ENCODE assay signal across 1 cellular context in genomic region chr15:67882487-67883227, GRCh38.
A peak's percentile ranks its signal among the peaks of the same experiment; 100 is the strongest.
TF ChIP-seq lines count a peak whose summit lies in the region.

No MANE protein-coding gene starts in this region.

TF ChIP-seq in K562, 482 proteins besides CTCF, POLR2A, EP300 and RAD21 (continued from another document and continues in another):
- TF ChIP-seq, protein P1, sequence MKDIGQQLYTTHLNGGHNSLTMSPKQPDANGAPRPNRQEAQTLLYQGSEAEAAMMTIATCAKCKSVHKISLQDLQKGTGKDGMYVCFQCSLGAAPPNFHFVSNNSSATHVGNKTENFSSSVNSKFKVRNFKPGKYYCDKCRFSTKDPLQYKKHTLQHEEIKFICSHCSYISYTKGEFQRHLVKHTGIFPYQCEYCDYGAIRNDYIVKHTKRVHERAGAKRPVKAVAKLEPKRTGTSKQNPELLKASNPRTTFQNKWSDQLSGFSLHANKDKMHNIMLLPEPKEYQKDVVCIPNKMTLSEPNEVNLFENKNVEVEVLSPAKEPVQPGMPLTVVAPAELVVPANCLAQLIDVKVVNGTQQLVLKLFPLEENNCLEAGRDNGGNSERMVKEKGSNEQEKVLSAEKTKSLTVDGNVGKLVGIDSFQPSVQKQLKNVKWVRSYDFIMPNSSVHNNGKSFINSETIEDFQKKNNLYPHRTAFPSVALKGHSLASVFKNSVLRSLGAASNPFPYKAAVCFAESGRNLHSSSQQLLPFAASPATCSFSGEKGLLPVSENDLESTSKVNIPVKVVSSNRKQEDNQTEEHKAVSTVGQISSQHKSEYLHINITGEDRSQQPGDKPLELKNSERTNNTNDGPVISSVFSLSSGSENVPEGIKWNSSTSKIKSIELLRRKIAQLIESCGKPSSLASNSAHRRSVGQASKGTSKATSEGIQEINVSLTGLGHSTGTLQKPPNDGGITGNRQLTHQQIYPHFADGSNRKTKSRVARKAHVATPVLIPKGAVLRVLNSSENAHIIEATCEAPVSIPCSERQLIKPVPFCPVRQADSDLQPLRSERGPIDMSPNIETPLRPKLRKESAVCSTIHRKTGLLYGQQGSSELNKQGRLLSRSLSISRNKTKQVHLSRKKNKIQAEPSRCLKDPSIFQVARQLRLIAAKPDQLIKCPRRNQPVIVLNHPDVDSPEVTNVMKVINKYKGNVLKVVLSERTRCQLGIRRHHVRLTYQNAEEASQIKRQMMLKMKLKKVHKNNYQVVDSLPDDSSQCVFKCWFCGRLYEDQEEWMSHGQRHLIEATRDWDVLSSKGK (CRISPR knock-in tag; IDR thresholded peaks at IDR 0.05), result no peak
- TF ChIP-seq PML (IDR thresholded peaks at IDR 0.05; ENCODE audit: low read length), result no peak
- TF ChIP-seq, protein P2, sequence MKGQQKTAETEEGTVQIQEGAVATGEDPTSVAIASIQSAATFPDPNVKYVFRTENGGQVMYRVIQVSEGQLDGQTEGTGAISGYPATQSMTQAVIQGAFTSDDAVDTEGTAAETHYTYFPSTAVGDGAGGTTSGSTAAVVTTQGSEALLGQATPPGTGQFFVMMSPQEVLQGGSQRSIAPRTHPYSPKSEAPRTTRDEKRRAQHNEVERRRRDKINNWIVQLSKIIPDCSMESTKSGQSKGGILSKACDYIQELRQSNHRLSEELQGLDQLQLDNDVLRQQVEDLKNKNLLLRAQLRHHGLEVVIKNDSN (CRISPR knock-in tag; IDR thresholded peaks at IDR 0.05), result no peak
- TF ChIP-seq ETV5 (CRISPR knock-in tag; IDR thresholded peaks at IDR 0.05; ENCODE audit: low read depth), result no peak
- no peak for TF ChIP-seq SLC30A9 (CRISPR knock-in tag; IDR thresholded peaks at IDR 0.05)
- TF ChIP-seq SREBF2 (CRISPR knock-in tag; IDR thresholded peaks at IDR 0.05), result no peak
- TF ChIP-seq ZNF212 (CRISPR knock-in tag; IDR thresholded peaks at IDR 0.05), result no peak
- TF ChIP-seq BCOR (IDR thresholded peaks at IDR 0.05), result no peak
- no peak for TF ChIP-seq ZNF75A (CRISPR knock-in tag; IDR thresholded peaks at IDR 0.05)
- TF ChIP-seq, protein P3, sequence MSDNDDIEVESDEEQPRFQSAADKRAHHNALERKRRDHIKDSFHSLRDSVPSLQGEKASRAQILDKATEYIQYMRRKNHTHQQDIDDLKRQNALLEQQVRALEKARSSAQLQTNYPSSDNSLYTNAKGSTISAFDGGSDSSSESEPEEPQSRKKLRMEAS (CRISPR knock-in tag; IDR thresholded peaks at IDR 0.05), result no peak
- TF ChIP-seq HNRNPK (IDR thresholded peaks at IDR 0.05; ENCODE audit: low read depth, low read length, poor library complexity, severe bottlenecking), result no peak
- TF ChIP-seq ZNF175 (CRISPR knock-in tag; IDR thresholded peaks at IDR 0.05; ENCODE audit: low read depth), result peak; percentile 60; the same call in 1 of the 2 replicates
- peak; percentile 71 for TF ChIP-seq SOX6 (IDR thresholded peaks at IDR 0.05)
- no peak for TF ChIP-seq RREB1 (CRISPR knock-in tag; IDR thresholded peaks at IDR 0.05)
- peak; percentile 71 for TF ChIP-seq ZEB2 (IDR thresholded peaks at IDR 0.05)
- TF ChIP-seq ZNF766 (CRISPR knock-in tag; conservative IDR thresholded peaks at IDR 0.05), result 0 out of 2 replicates have a peak, but pooled peaks have one; percentile 21
- TF ChIP-seq ETV1 (tag; conservative IDR thresholded peaks at IDR 0.05; ENCODE audit: low read depth), result peak; percentile 93
- no peak for TF ChIP-seq ERF (CRISPR knock-in tag; IDR thresholded peaks at IDR 0.05)
- no peak for TF ChIP-seq LARP7 (IDR thresholded peaks at IDR 0.05)
- TF ChIP-seq ESRRB (CRISPR knock-in tag; IDR thresholded peaks at IDR 0.05; ENCODE audit: borderline replicate concordance), result no peak
- no peak for TF ChIP-seq ZNF696 (CRISPR knock-in tag; conservative IDR thresholded peaks at IDR 0.05)
- no peak for TF ChIP-seq POLR3A (IDR thresholded peaks at IDR 0.05; ENCODE audit: borderline replicate concordance, extremely low read depth, insufficient read depth, insufficient read length)
- no peak for TF ChIP-seq ZFX (CRISPR knock-in tag; IDR thresholded peaks at IDR 0.05)
- no peak for TF ChIP-seq NEUROD1 (IDR thresholded peaks at IDR 0.05; ENCODE audit: borderline replicate concordance, low read depth, low read length, partially characterized antibody)
- TF ChIP-seq ZNF778 (CRISPR knock-in tag; IDR thresholded peaks at IDR 0.05), result no peak
- no peak; the same call in 1 of the 2 replicates for TF ChIP-seq SMAD3 (CRISPR knock-in tag; conservative IDR thresholded peaks at IDR 0.05)
- TF ChIP-seq NR3C1 (CRISPR knock-in tag; IDR thresholded peaks at IDR 0.05), result no peak
- TF ChIP-seq, protein P4, sequence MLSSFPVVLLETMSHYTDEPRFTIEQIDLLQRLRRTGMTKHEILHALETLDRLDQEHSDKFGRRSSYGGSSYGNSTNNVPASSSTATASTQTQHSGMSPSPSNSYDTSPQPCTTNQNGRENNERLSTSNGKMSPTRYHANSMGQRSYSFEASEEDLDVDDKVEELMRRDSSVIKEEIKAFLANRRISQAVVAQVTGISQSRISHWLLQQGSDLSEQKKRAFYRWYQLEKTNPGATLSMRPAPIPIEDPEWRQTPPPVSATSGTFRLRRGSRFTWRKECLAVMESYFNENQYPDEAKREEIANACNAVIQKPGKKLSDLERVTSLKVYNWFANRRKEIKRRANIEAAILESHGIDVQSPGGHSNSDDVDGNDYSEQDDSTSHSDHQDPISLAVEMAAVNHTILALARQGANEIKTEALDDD (IDR thresholded peaks at IDR 0.05), result no peak
- TF ChIP-seq SRSF9 (IDR thresholded peaks at IDR 0.05; ENCODE audit: borderline replicate concordance, low read depth, low read length), result no peak
- TF ChIP-seq, protein P5, sequence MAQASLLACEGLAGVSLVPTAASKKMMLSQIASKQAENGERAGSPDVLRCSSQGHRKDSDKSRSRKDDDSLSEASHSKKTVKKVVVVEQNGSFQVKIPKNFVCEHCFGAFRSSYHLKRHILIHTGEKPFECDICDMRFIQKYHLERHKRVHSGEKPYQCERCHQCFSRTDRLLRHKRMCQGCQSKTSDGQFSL (CRISPR knock-in tag; IDR thresholded peaks at IDR 0.05), result no peak
- TF ChIP-seq, protein P5 (tag; IDR thresholded peaks at IDR 0.05), result no peak
- TF ChIP-seq ZNF57 (CRISPR knock-in tag; IDR thresholded peaks at IDR 0.05), result no peak
- no peak for TF ChIP-seq IRF2 (CRISPR knock-in tag; IDR thresholded peaks at IDR 0.05)
- TF ChIP-seq NCOA4 (IDR thresholded peaks at IDR 0.05; ENCODE audit: partially characterized antibody), result no peak
- peak; percentile 100 for TF ChIP-seq ZKSCAN8 (CRISPR knock-in tag; IDR thresholded peaks at IDR 0.05)
- TF ChIP-seq RBM14 (IDR thresholded peaks at IDR 0.05; ENCODE audit: borderline replicate concordance, insufficient read depth, low read depth, low read length), result no peak
- TF ChIP-seq CUX1 (CRISPR knock-in tag; IDR thresholded peaks at IDR 0.05), result no peak
- TF ChIP-seq, protein P6, sequence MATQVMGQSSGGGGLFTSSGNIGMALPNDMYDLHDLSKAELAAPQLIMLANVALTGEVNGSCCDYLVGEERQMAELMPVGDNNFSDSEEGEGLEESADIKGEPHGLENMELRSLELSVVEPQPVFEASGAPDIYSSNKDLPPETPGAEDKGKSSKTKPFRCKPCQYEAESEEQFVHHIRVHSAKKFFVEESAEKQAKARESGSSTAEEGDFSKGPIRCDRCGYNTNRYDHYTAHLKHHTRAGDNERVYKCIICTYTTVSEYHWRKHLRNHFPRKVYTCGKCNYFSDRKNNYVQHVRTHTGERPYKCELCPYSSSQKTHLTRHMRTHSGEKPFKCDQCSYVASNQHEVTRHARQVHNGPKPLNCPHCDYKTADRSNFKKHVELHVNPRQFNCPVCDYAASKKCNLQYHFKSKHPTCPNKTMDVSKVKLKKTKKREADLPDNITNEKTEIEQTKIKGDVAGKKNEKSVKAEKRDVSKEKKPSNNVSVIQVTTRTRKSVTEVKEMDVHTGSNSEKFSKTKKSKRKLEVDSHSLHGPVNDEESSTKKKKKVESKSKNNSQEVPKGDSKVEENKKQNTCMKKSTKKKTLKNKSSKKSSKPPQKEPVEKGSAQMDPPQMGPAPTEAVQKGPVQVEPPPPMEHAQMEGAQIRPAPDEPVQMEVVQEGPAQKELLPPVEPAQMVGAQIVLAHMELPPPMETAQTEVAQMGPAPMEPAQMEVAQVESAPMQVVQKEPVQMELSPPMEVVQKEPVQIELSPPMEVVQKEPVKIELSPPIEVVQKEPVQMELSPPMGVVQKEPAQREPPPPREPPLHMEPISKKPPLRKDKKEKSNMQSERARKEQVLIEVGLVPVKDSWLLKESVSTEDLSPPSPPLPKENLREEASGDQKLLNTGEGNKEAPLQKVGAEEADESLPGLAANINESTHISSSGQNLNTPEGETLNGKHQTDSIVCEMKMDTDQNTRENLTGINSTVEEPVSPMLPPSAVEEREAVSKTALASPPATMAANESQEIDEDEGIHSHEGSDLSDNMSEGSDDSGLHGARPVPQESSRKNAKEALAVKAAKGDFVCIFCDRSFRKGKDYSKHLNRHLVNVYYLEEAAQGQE (CRISPR knock-in tag; IDR thresholded peaks at IDR 0.05; ENCODE audit: low read depth), result no peak
- peak; percentile 88 for TF ChIP-seq MAFK (IDR thresholded peaks at IDR 0.05; ENCODE audit: low read length)
- TF ChIP-seq U2AF1 (optimal IDR thresholded peaks at IDR 0.05; ENCODE audit: low read depth, low read length), result no peak
- no peak for TF ChIP-seq STAG1 (CRISPR knock-in tag; IDR thresholded peaks at IDR 0.05; ENCODE audit: borderline replicate concordance)
